Comparison of ENCODE assay signal across 12 cellular contexts in genomic region chr3:30548605-30549004, GRCh38. TPM values are rescaled to one million over a fixed set of nuclear protein-coding genes. Genes with fewer than 3 reads are reported as not detected.
DNase-seq lines count a peak whose midpoint lies in the region; ATAC-seq and TF ChIP-seq lines count a peak whose summit lies in the region.
"Had no signal": no experiment of that assay in that cellular context is flagged by ENCODE, and none has a peak within 500 bp of the region (broad histone marks: within the 10 kb centered on the region; RNA-seq: fewer than 3 reads in every experiment).

No MANE protein-coding gene starts in this region.

- H3K9me3 Mint-ChIP-seq in CD4-positive, alpha-beta T cell = no peaks in the 10 kb centered on the region
- peaks cover 2% of the 10 kb centered on the region for H3K9me3 Mint-ChIP-seq in activated CD4-positive, alpha-beta memory T cell treated with anti-CD3 and anti-CD28 coated beads, Interleukin-2, amount 10 ng/mL, durations not matched to agents 7 days and 5 days
- H3K9me3 Mint-ChIP-seq: nephron had no signal

- H3K9me3 ChIP-seq in CD4-positive, alpha-beta T cell (ENCODE audit: control insufficient read depth, low read length) = no peaks in the 10 kb centered on the region

- TF ChIP-seq CTCF in CD4-positive, alpha-beta T cell (IDR thresholded peaks at IDR 0.05) = no peak

- H3K27me3 ChIP-seq in CD4-positive, alpha-beta T cell (ENCODE audit: control insufficient read depth, insufficient read depth, low read length) = no peaks in the 10 kb centered on the region

- DNase-seq in CD4-positive, alpha-beta T cell = peak in 4 of 10 experiments; percentile 1 to 11 (median 6)
- DNase-seq in activated CD4-positive, alpha-beta memory T cell treated with anti-CD3 and anti-CD28 coated beads, Interleukin-2, amount 10 ng/mL, durations not matched to agents 7 days and 5 days = peak; percentile 16
- DNase-seq in iPS-NIHi7 (ENCODE audit: extremely low spot score) (peak; percentile 45), NCI-H226 (no peak), inferior parietal cortex (ENCODE audit: extremely low spot score) (no peak)
- DNase-seq: HFFc6, NCI-H446 treated with DMSO at 0.1 percent for 48 hours had no signal

- H3K27ac ChIP-seq in CD4-positive, alpha-beta T cell (ENCODE audit: low read depth, low read length) = no peak overlapping the region

- ATAC-seq in CD4-positive, alpha-beta T cell (ENCODE audit: poor library complexity) = peak; percentile 68
- ATAC-seq in HG02678 (IDR thresholded peaks at IDR 0.05; ENCODE audit: unreplicated experiment) (peak; percentile 57), GM18909 (IDR thresholded peaks at IDR 0.05; ENCODE audit: poor library complexity, unreplicated experiment) (no peak), GM18517 (IDR thresholded peaks at IDR 0.05; ENCODE audit: unreplicated experiment) (no peak)

- CTCF ChIA-PET in CD4-positive, alpha-beta T cell (lab: Charles Lee) = interaction anchor here (0.6 kb wide), 1 partner anchor 40 kb away, joined by 3 read pairs; no protein-coding TSS in a partner anchor
- CTCF ChIA-PET in activated CD4-positive, alpha-beta memory T cell treated with anti-CD3 and anti-CD28 coated beads, Interleukin-2, amount 10 ng/mL, durations not matched to agents 7 days and 5 days (lab: Charles Lee) = no interaction called here

- no peaks in the 10 kb centered on the region for H3K36me3 Mint-ChIP-seq in CD4-positive, alpha-beta T cell (ENCODE audit: low read depth)
- H3K36me3 Mint-ChIP-seq in activated CD4-positive, alpha-beta memory T cell treated with anti-CD3 and anti-CD28 coated beads, Interleukin-2, amount 10 ng/mL, durations not matched to agents 7 days and 5 days (ENCODE audit: low read depth) = no peaks in the 10 kb centered on the region
- H3K36me3 Mint-ChIP-seq: CD4-positive, alpha-beta memory T cell had no signal

- peaks cover 10% of the 10 kb centered on the region for H3K4me1 Mint-ChIP-seq in CD4-positive, alpha-beta T cell (ENCODE audit: low read depth)
- no peaks in the 10 kb centered on the region for H3K4me1 Mint-ChIP-seq in activated CD4-positive, alpha-beta memory T cell treated with anti-CD3 and anti-CD28 coated beads, Interleukin-2, amount 10 ng/mL, durations not matched to agents 7 days and 5 days
- H3K4me1 Mint-ChIP-seq: CD4-positive, alpha-beta memory T cell; nephron had no signal

- intact Hi-C loops in CD4-positive, alpha-beta T cell (cut with DNase I, micrococcal nuclease) = no loop called here

- POLR2A ChIA-PET in CD4-positive, alpha-beta T cell (lab: Charles Lee) = interaction anchor here (0.8 kb wide), 1 partner anchor 312 kb away, joined by 3 read pairs; no protein-coding TSS in a partner anchor
- POLR2A ChIA-PET in activated CD4-positive, alpha-beta memory T cell treated with anti-CD3 and anti-CD28 coated beads, Interleukin-2, amount 10 ng/mL, durations not matched to agents 7 days and 5 days (lab: Charles Lee) = no interaction called here

- H3K27ac Mint-ChIP-seq in CD4-positive, alpha-beta T cell = no peak overlapping the region
- H3K27ac Mint-ChIP-seq in activated CD4-positive, alpha-beta memory T cell treated with anti-CD3 and anti-CD28 coated beads, Interleukin-2, amount 10 ng/mL, durations not matched to agents 7 days and 5 days = no peak overlapping the region
- H3K27ac Mint-ChIP-seq: CD4-positive, alpha-beta memory T cell; HFFc6; nephron had no signal

- H3K27me3 Mint-ChIP-seq in CD4-positive, alpha-beta T cell = no peaks in the 10 kb centered on the region
- no peaks in the 10 kb centered on the region for H3K27me3 Mint-ChIP-seq in activated CD4-positive, alpha-beta memory T cell treated with anti-CD3 and anti-CD28 coated beads, Interleukin-2, amount 10 ng/mL, durations not matched to agents 7 days and 5 days
- H3K27me3 Mint-ChIP-seq: CD4-positive, alpha-beta memory T cell had no signal

- H3K4me3 Mint-ChIP-seq in CD4-positive, alpha-beta T cell = no peak overlapping the region
- no peak overlapping the region for H3K4me3 Mint-ChIP-seq in activated CD4-positive, alpha-beta memory T cell treated with anti-CD3 and anti-CD28 coated beads, Interleukin-2, amount 10 ng/mL, durations not matched to agents 7 days and 5 days
- H3K4me3 Mint-ChIP-seq: CD4-positive, alpha-beta memory T cell; HFFc6; nephron had no signal

RNA-seq across cellular contexts. Expression of gene TGFBR2, which starts 57.8 kb away (rescaled TPM):
- total RNA-seq in CD4-positive, alpha-beta T cell = 100 to 1,000 TPM; 203 to 205 TPM
- total RNA-seq in activated CD4-positive, alpha-beta memory T cell treated with anti-CD3 and anti-CD28 coated beads, Interleukin-2, amount 10 ng/mL, durations not matched to agents 7 days and 5 days = 10 to 100 TPM; 60.1 to 60.8 TPM

Comparison
In these comparisons a context has a peak if more than half of its experiments do, and no peak if none do; other contexts are left out.
1. ATAC-seq: peak in CD4-positive, alpha-beta T cell (single experiment) and HG02678 (single experiment); none in GM18909 (single experiment) and GM18517 (single experiment).
2. DNase-seq: peak in activated CD4-positive, alpha-beta memory T cell treated with anti-CD3 and anti-CD28 coated beads, Interleukin-2, amount 10 ng/mL, durations not matched to agents 7 days and 5 days (single experiment) and iPS-NIHi7 (single experiment); none in NCI-H226 (single experiment) and inferior parietal cortex (single experiment).